1 cellular context compared by ENCODE assay signal in the genomic region with DNA sequence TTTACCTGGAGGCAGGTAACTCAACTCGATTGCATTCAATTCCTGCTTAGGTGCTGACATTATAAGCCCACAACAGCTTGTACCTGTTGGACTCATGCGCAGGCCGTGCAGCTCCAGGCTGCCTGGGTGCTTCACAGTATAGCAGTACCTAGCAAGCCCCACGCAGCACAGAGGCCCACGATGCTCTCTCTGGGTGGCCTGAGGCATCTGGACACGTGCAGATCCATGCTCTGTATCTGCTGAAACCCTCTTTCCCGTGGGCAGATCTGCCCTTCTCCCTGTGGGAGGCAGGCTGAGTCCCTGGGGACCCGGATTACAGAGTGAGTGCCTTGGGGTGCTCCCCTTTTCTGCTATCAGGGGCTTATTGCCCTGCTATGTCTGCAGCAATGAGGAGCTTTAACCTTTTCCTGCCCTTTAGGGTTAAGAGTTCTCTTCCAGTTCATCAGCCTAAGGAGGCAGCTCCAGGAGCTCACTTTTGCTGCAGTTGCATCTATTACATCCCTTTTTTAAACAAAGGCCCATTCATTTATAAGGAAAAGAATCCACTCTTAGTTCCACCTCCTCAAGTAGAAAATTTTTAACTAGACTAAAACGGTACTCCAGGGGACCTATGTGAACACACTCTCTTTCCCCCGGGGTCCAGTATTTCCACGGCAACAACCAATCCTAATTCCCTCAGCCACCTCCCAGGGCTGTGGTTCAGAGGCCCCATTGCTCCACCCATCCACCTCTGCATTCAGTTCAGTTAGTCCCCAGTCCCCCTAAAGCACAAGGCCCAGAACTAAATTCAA.
TF ChIP-seq lines count a peak whose summit lies in the region.

No MANE protein-coding gene starts in this region.

TF ChIP-seq in SK-N-SH treated with all-trans-retinoic acid at 6 μM for 48 hours, 23 proteins besides CTCF, POLR2A, EP300 and RAD21 (continued from another document):
- TF ChIP-seq, protein P1, sequence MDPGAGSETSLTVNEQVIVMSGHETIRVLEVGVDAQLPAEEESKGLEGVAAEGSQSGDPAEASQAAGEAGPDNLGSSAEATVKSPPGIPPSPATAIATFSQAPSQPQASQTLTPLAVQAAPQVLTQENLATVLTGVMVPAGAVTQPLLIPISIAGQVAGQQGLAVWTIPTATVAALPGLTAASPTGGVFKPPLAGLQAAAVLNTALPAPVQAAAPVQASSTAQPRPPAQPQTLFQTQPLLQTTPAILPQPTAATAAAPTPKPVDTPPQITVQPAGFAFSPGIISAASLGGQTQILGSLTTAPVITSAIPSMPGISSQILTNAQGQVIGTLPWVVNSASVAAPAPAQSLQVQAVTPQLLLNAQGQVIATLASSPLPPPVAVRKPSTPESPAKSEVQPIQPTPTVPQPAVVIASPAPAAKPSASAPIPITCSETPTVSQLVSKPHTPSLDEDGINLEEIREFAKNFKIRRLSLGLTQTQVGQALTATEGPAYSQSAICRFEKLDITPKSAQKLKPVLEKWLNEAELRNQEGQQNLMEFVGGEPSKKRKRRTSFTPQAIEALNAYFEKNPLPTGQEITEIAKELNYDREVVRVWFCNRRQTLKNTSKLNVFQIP (CRISPR knock-in tag; IDR thresholded peaks at IDR 0.05; ENCODE audit: borderline replicate concordance, low read depth): no peak
- TF ChIP-seq OSR1 (CRISPR knock-in tag; IDR thresholded peaks at IDR 0.05): no peak
